Comparison of ENCODE assay signal across 24 cellular contexts in genomic region chr7:29552392-29552791, GRCh38. TPM values are rescaled to one million over a fixed set of nuclear protein-coding genes. Genes with fewer than 3 reads are reported as not detected.
DNase-seq lines count a peak whose midpoint lies in the region; ATAC-seq and TF ChIP-seq lines count a peak whose summit lies in the region.
"Had no signal": no experiment of that assay in that cellular context is flagged by ENCODE, and none has a peak within 500 bp of the region (broad histone marks: within the 10 kb centered on the region; RNA-seq: fewer than 3 reads in every experiment).

No MANE protein-coding gene starts in this region.

- no peak for TF ChIP-seq CTCF in colonic mucosa (IDR thresholded peaks at IDR 0.05)
- no peak for TF ChIP-seq CTCF in ascending aorta (IDR thresholded peaks at IDR 0.05)

- H3K36me3 ChIP-seq in colonic mucosa (no peaks in the 10 kb centered on the region), ascending aorta (no peaks in the 10 kb centered on the region)
- H3K36me3 ChIP-seq: BE2C, BLaER1 had no signal

- POLR2A ChIA-PET in activated CD8-positive, alpha-beta T cell treated with anti-CD3 and anti-CD28 coated beads, Interleukin-2, amount 10 ng/mL, durations not matched to agents 7 days and 5 days (lab: Charles Lee) = no interaction called here

- peaks cover 16% of the 10 kb centered on the region for H3K27me3 Mint-ChIP-seq in activated CD8-positive, alpha-beta T cell treated with anti-CD3 and anti-CD28 coated beads, Interleukin-2, amount 10 ng/mL, durations not matched to agents 7 days and 5 days (ENCODE audit: low read depth)

- H3K36me3 Mint-ChIP-seq in activated CD8-positive, alpha-beta T cell treated with anti-CD3 and anti-CD28 coated beads, Interleukin-2, amount 10 ng/mL, durations not matched to agents 7 days and 5 days (ENCODE audit: low read depth) = no peaks in the 10 kb centered on the region
- H3K36me3 Mint-ChIP-seq: CD14-positive monocyte; CD4-positive, alpha-beta memory T cell; CD4-positive, CD25-positive, alpha-beta regulatory T cell; CD8-positive, alpha-beta memory T cell had no signal

- H3K4me3 ChIP-seq in colonic mucosa (no peak overlapping the region), ascending aorta (no peak overlapping the region)
- H3K4me3 ChIP-seq: BLaER1, GM12878 had no signal

- no peak overlapping the region for H3K9ac ChIP-seq in colonic mucosa (ENCODE audit: low read depth in 2 of 2, low read length in 2 of 2)
- H3K9ac ChIP-seq: BLaER1 had no signal

- H3K27me3 ChIP-seq in colonic mucosa (no peaks in the 10 kb centered on the region), ascending aorta (no peaks in the 10 kb centered on the region)
- H3K27me3 ChIP-seq: BLaER1 had no signal

- peak; percentile 80 for ATAC-seq in left colon
- no peak for ATAC-seq in activated CD8-positive, alpha-beta T cell treated with anti-CD3 and anti-CD28 coated beads, Interleukin-2, amount 10 ng/mL, durations not matched to agents 7 days and 5 days
- ATAC-seq: GM12878 had no signal

- H3K4me1 ChIP-seq in colonic mucosa (no peaks in the 10 kb centered on the region), ascending aorta (no peaks in the 10 kb centered on the region)
- H3K4me1 ChIP-seq: BE2C, BLaER1 had no signal

- no peak overlapping the region for H3K4me3 Mint-ChIP-seq in activated CD8-positive, alpha-beta T cell treated with anti-CD3 and anti-CD28 coated beads, Interleukin-2, amount 10 ng/mL, durations not matched to agents 7 days and 5 days
- H3K4me3 Mint-ChIP-seq: CD14-positive monocyte; CD4-positive, alpha-beta memory T cell; CD4-positive, CD25-positive, alpha-beta regulatory T cell; CD8-positive, alpha-beta memory T cell had no signal

- no peaks in the 10 kb centered on the region for H3K9me3 Mint-ChIP-seq in activated CD8-positive, alpha-beta T cell treated with anti-CD3 and anti-CD28 coated beads, Interleukin-2, amount 10 ng/mL, durations not matched to agents 7 days and 5 days (ENCODE audit: insufficient read depth)

- H3K27ac ChIP-seq in colonic mucosa = no peak overlapping the region
- H3K27ac ChIP-seq in ascending aorta = no peak overlapping the region
- H3K27ac ChIP-seq: BLaER1 had no signal

- intact Hi-C loops in colonic mucosa (cut with DNase I) = no loop called here
- intact Hi-C loops in left colon (cut with DNase I, micrococcal nuclease) = no loop called here
- intact Hi-C loops in ascending aorta (cut with DNase I) = no loop called here

- DNase-seq in colonic mucosa (peak; percentile 30), left colon (peak in 1 of 2 donors; percentile 22), UCSD-AML1 (lab: John Stamatoyannopoulos, UW; ENCODE audit: unreplicated experiment) (no peak), ascending aorta (ENCODE audit: low spot score in 2 of 2) (no peak)
- DNase-seq in activated CD8-positive, alpha-beta T cell treated with anti-CD3 and anti-CD28 coated beads, Interleukin-2, amount 10 ng/mL, durations not matched to agents 7 days and 5 days = no peak
- DNase-seq: 8988T; ACHN; BE2C; C1 segment of cervical spinal cord; CD4-positive, alpha-beta memory T cell; CD4-positive, CD25-positive, alpha-beta regulatory T cell; CD8-positive, alpha-beta memory T cell; COR-L47; DMS 273 treated with DMSO at 0.1 percent for 48 hours; DMS153; DMS53; DMS79; DND-41; EL; GDM1 had no signal

- CTCF ChIA-PET in activated CD8-positive, alpha-beta T cell treated with anti-CD3 and anti-CD28 coated beads, Interleukin-2, amount 10 ng/mL, durations not matched to agents 7 days and 5 days (lab: Charles Lee) = no interaction called here

- no peaks in the 10 kb centered on the region for H3K4me1 Mint-ChIP-seq in activated CD8-positive, alpha-beta T cell treated with anti-CD3 and anti-CD28 coated beads, Interleukin-2, amount 10 ng/mL, durations not matched to agents 7 days and 5 days (ENCODE audit: low read depth)
- H3K4me1 Mint-ChIP-seq: CD14-positive monocyte; CD4-positive, alpha-beta memory T cell; CD4-positive, CD25-positive, alpha-beta regulatory T cell; CD8-positive, alpha-beta memory T cell had no signal

- H3K9me3 ChIP-seq in colonic mucosa (no peaks in the 10 kb centered on the region), ascending aorta (no peaks in the 10 kb centered on the region)
- H3K9me3 ChIP-seq: BE2C, BLaER1 had no signal

- no peak overlapping the region for H3K27ac Mint-ChIP-seq in activated CD8-positive, alpha-beta T cell treated with anti-CD3 and anti-CD28 coated beads, Interleukin-2, amount 10 ng/mL, durations not matched to agents 7 days and 5 days
- H3K27ac Mint-ChIP-seq: CD14-positive monocyte; CD4-positive, alpha-beta memory T cell; CD4-positive, CD25-positive, alpha-beta regulatory T cell; CD8-positive, alpha-beta memory T cell had no signal

RNA-seq across cellular contexts. Expression of gene PRR15, which starts 11.2 kb away (rescaled TPM):
- 100 to 1,000 TPM; 129 to 194 TPM for total RNA-seq in colonic mucosa
- 100 to 1,000 TPM; 177 to 290 TPM for total RNA-seq in left colon
- total RNA-seq in ascending aorta = not detected
- not detected for total RNA-seq in activated CD8-positive, alpha-beta T cell treated with anti-CD3 and anti-CD28 coated beads, Interleukin-2, amount 10 ng/mL, durations not matched to agents 7 days and 5 days
- total RNA-seq: CD4-positive, alpha-beta memory T cell; CD4-positive, CD25-positive, alpha-beta regulatory T cell; CD8-positive, alpha-beta memory T cell; G401; GM12878 had no signal

Comparison
In these comparisons a context has a peak if more than half of its experiments do, and no peak if none do; other contexts are left out.
1. RNA of gene PRR15, which starts 11.2 kb away (total RNA-seq): 177 to 290 TPM in left colon and 129 to 194 TPM in colonic mucosa; not detected in ascending aorta (single experiment) and not detected in activated CD8-positive, alpha-beta T cell treated with anti-CD3 and anti-CD28 coated beads, Interleukin-2, amount 10 ng/mL, durations not matched to agents 7 days and 5 days; every median in the first group is over 100 times any median in the second.